10 cellular contexts compared by ENCODE assay signal in genomic region chr19:12940897-12941296, GRCh38. TPM values are rescaled to one million over a fixed set of nuclear protein-coding genes. Genes with fewer than 3 reads are reported as not detected.
DNase-seq lines count a peak whose midpoint lies in the region; ATAC-seq and TF ChIP-seq lines count a peak whose summit lies in the region.
"Had no signal": no experiment of that assay in that cellular context is flagged by ENCODE, and none has a peak within 500 bp of the region (broad histone marks: within the 10 kb centered on the region; RNA-seq: fewer than 3 reads in every experiment).

No MANE protein-coding gene starts in this region.

- no peak for TF ChIP-seq EP300 in gastroesophageal sphincter (IDR thresholded peaks at IDR 0.05)

- H3K4me3 ChIP-seq in gastroesophageal sphincter, result no peak overlapping the region
- peak overlapping the region in 1 of 3 donors; percentile 99 for H3K4me3 ChIP-seq in thyroid gland (replicated peaks in 1 of 3)

- ATAC-seq in gastroesophageal sphincter, result no peak
- ATAC-seq in HG02884 (IDR thresholded peaks at IDR 0.05; ENCODE audit: unreplicated experiment), result no peak

- POLR2A ChIA-PET in activated CD4-positive, alpha-beta memory T cell treated with anti-CD3 and anti-CD28 coated beads for 36 hours (lab: Charles Lee), result interaction anchor here (0.6 to 0.7 kb wide), 2 partner anchors 153 to 217 kb away, joined by 4 read pairs; partner anchors contain the start of gene TNPO2

- no peaks in the 10 kb centered on the region for H3K9me3 Mint-ChIP-seq in activated naive CD4-positive, alpha-beta T cell treated with anti-CD3 and anti-CD28 coated beads, Interleukin-2, amount 10 ng/mL, durations not matched to agents 7 days and 5 days
- H3K9me3 Mint-ChIP-seq in activated CD4-positive, alpha-beta memory T cell treated with anti-CD3 and anti-CD28 coated beads for 36 hours, result no peaks in the 10 kb centered on the region

- TF ChIP-seq CTCF in gastroesophageal sphincter (IDR thresholded peaks at IDR 0.05) (no peak), thyroid gland (IDR thresholded peaks at IDR 0.05) (no peak)

- no peak for DNase-seq in activated naive CD4-positive, alpha-beta T cell treated with anti-CD3 and anti-CD28 coated beads, Interleukin-2, amount 10 ng/mL, durations not matched to agents 7 days and 5 days
- DNase-seq in activated naive CD4-positive, alpha-beta T cell treated with anti-CD3 and anti-CD28 coated beads, Interleukin-2, amount 50 U/mL, for 16 hours, result no peak
- no peak for DNase-seq in activated CD4-positive, alpha-beta memory T cell treated with anti-CD3 and anti-CD28 coated beads for 36 hours
- no peak for DNase-seq in thyroid gland
- no peak for DNase-seq in NCI-H2171 (lab: John Stamatoyannopoulos, UW)
- no peak for DNase-seq in GM03348 (ENCODE audit: low spot score)
- DNase-seq: Peyer's patch; stimulated activated CD4-positive, alpha-beta T cell treated with anti-CD3 and anti-CD28 coated beads, Interleukin-15, amount 100 ng/mL, for 24 hours had no signal

- peaks cover 0 to 51% of the 10 kb centered on the region in 2 donors for H3K36me3 ChIP-seq in gastroesophageal sphincter
- peaks cover 50 to 62% of the 10 kb centered on the region in 2 donors for H3K36me3 ChIP-seq in thyroid gland

- H3K27ac ChIP-seq in gastroesophageal sphincter (peak overlapping the region in 3 of 4 donors; percentile 12 to 96 (median 93)), thyroid gland (peak overlapping the region in 2 of 3 donors; percentile 90 to 96)

- H3K4me3 Mint-ChIP-seq in activated naive CD4-positive, alpha-beta T cell treated with anti-CD3 and anti-CD28 coated beads, Interleukin-2, amount 10 ng/mL, durations not matched to agents 7 days and 5 days, result peak overlapping the region; percentile 99
- H3K4me3 Mint-ChIP-seq in activated CD4-positive, alpha-beta memory T cell treated with anti-CD3 and anti-CD28 coated beads for 36 hours, result peak overlapping the region; percentile 98

- no peaks in the 10 kb centered on the region for H3K9me3 ChIP-seq in gastroesophageal sphincter
- H3K9me3 ChIP-seq in thyroid gland, result no peaks in the 10 kb centered on the region
- H3K9me3 ChIP-seq: Peyer's patch had no signal

- CTCF ChIA-PET in activated naive CD4-positive, alpha-beta T cell treated with anti-CD3 and anti-CD28 coated beads, Interleukin-2, amount 10 ng/mL, durations not matched to agents 7 days and 5 days (lab: Charles Lee), result no interaction called here
- CTCF ChIA-PET in activated CD4-positive, alpha-beta memory T cell treated with anti-CD3 and anti-CD28 coated beads for 36 hours (lab: Charles Lee), result no interaction called here

- H3K36me3 Mint-ChIP-seq in activated naive CD4-positive, alpha-beta T cell treated with anti-CD3 and anti-CD28 coated beads, Interleukin-2, amount 10 ng/mL, durations not matched to agents 7 days and 5 days, result peaks cover 69% of the 10 kb centered on the region
- peaks cover 68% of the 10 kb centered on the region for H3K36me3 Mint-ChIP-seq in activated CD4-positive, alpha-beta memory T cell treated with anti-CD3 and anti-CD28 coated beads for 36 hours

- 69 to 100% methylated on average over 1 to 2 of the region's 2 CpGs for WGBS in gastroesophageal sphincter (ENCODE audit: low coverage in 1 of 2), 2 donors
- WGBS in thyroid gland, 2 donors, result 68 to 83% methylated on average over 2 of the region's 2 CpGs

- no peak for TF ChIP-seq POLR2A in gastroesophageal sphincter (IDR thresholded peaks at IDR 0.05)
- TF ChIP-seq POLR2A in thyroid gland (IDR thresholded peaks at IDR 0.05), result no peak

- intact Hi-C loops in activated CD4-positive, alpha-beta memory T cell treated with anti-CD3 and anti-CD28 coated beads for 36 hours (cut with micrococcal nuclease), result no loop called here
- intact Hi-C loops in thyroid gland (cut with DNase I), result no loop called here

- H3K27ac Mint-ChIP-seq in activated naive CD4-positive, alpha-beta T cell treated with anti-CD3 and anti-CD28 coated beads, Interleukin-2, amount 10 ng/mL, durations not matched to agents 7 days and 5 days, result peak overlapping the region; percentile 96
- peak overlapping the region; percentile 95 for H3K27ac Mint-ChIP-seq in activated CD4-positive, alpha-beta memory T cell treated with anti-CD3 and anti-CD28 coated beads for 36 hours

- H3K27me3 Mint-ChIP-seq in activated naive CD4-positive, alpha-beta T cell treated with anti-CD3 and anti-CD28 coated beads, Interleukin-2, amount 10 ng/mL, durations not matched to agents 7 days and 5 days, result peaks cover 5% of the 10 kb centered on the region
- peaks cover 1% of the 10 kb centered on the region for H3K27me3 Mint-ChIP-seq in activated CD4-positive, alpha-beta memory T cell treated with anti-CD3 and anti-CD28 coated beads for 36 hours

- peaks cover 84% of the 10 kb centered on the region for H3K4me1 Mint-ChIP-seq in activated naive CD4-positive, alpha-beta T cell treated with anti-CD3 and anti-CD28 coated beads, Interleukin-2, amount 10 ng/mL, durations not matched to agents 7 days and 5 days
- peaks cover 64% of the 10 kb centered on the region for H3K4me1 Mint-ChIP-seq in activated CD4-positive, alpha-beta memory T cell treated with anti-CD3 and anti-CD28 coated beads for 36 hours (ENCODE audit: low read depth)

- H3K27me3 ChIP-seq in gastroesophageal sphincter (no peaks in the 10 kb centered on the region), thyroid gland (no peaks in the 10 kb centered on the region)
- H3K27me3 ChIP-seq: Peyer's patch had no signal

- H3K4me1 ChIP-seq in gastroesophageal sphincter (peaks cover 2 to 74% (median 23%) of the 10 kb centered on the region in 3 donors), thyroid gland (peaks cover 44 to 67% of the 10 kb centered on the region in 2 donors)

RNA-seq across cellular contexts. Expression of gene CALR, which starts 2.5 kb away (rescaled TPM):
- 100 to 1,000 TPM; 625 to 642 TPM for total RNA-seq in activated CD4-positive, alpha-beta memory T cell treated with anti-CD3 and anti-CD28 coated beads for 36 hours
- total RNA-seq in gastroesophageal sphincter (100 to 1,000 TPM; 218 to 410 (median 280) TPM), thyroid gland (1,000 to 10,000 TPM; 1,892 to 4,270 (median 2,942) TPM)

RNA-seq across cellular contexts. Expression of gene RAD23A, which starts 4.8 kb away (rescaled TPM):
- total RNA-seq in activated CD4-positive, alpha-beta memory T cell treated with anti-CD3 and anti-CD28 coated beads for 36 hours, result 100 to 1,000 TPM; 190 to 194 TPM
- total RNA-seq in gastroesophageal sphincter (100 to 1,000 TPM; 133 to 219 (median 158) TPM), thyroid gland (100 to 1,000 TPM in 2 of 4 donors, 10 to 100 TPM in 2; 72.0 to 128 (median 101) TPM)

RNA-seq across cellular contexts. Expression of gene FARSA, which starts 7.4 kb away (rescaled TPM):
- 100 to 1,000 TPM; 109 to 110 TPM for total RNA-seq in activated CD4-positive, alpha-beta memory T cell treated with anti-CD3 and anti-CD28 coated beads for 36 hours
- total RNA-seq in gastroesophageal sphincter (10 to 100 TPM; 32.2 to 36.1 (median 33.2) TPM), thyroid gland (10 to 100 TPM; 43.5 to 61.5 (median 53.4) TPM)

RNA-seq across cellular contexts. Expression of gene GADD45GIP1, which starts 16.1 kb away (rescaled TPM):
- 10 to 100 TPM; 31.2 to 32.6 TPM for total RNA-seq in activated CD4-positive, alpha-beta memory T cell treated with anti-CD3 and anti-CD28 coated beads for 36 hours
- total RNA-seq in gastroesophageal sphincter, result 10 to 100 TPM; 32.2 to 43.6 (median 36.9) TPM
- 10 to 100 TPM; 31.8 to 68.3 (median 55.2) TPM for total RNA-seq in thyroid gland

RNA-seq across cellular contexts. Expression of gene SYCE2, which starts 21.8 kb away (rescaled TPM):
- total RNA-seq in activated CD4-positive, alpha-beta memory T cell treated with anti-CD3 and anti-CD28 coated beads for 36 hours, result 1 to 10 TPM; 3.0 to 4.2 TPM
- under 1 TPM in 1 of 4 donors, not detected in 3; 0.62 TPM for total RNA-seq in gastroesophageal sphincter
- total RNA-seq in thyroid gland, result not detected
- total RNA-seq: Peyer's patch had no signal
